In genomic region chr9:98795295-98795955, GRCh38 we compare ENCODE assay signal across 1 cellular context.
TF ChIP-seq lines count a peak whose summit lies in the region.

No MANE protein-coding gene starts in this region.

TF ChIP-seq in WTC11, 78 proteins besides CTCF, POLR2A, EP300 and RAD21 (continued from another document):
- TF ChIP-seq E2F1 (CRISPR knock-in tag; IDR thresholded peaks at IDR 0.05) = no peak
- TF ChIP-seq ARID4B (CRISPR knock-in tag; IDR thresholded peaks at IDR 0.05; ENCODE audit: borderline replicate concordance) = no peak
- TF ChIP-seq ZNF423 (CRISPR knock-in tag; IDR thresholded peaks at IDR 0.05) = no peak
- no peak for TF ChIP-seq NR1H2 (CRISPR knock-in tag; IDR thresholded peaks at IDR 0.05)
- TF ChIP-seq ZMAT4 (CRISPR knock-in tag; IDR thresholded peaks at IDR 0.05) = no peak
- TF ChIP-seq PRDM15 (CRISPR knock-in tag; IDR thresholded peaks at IDR 0.05) = no peak
- TF ChIP-seq RORB (CRISPR knock-in tag; IDR thresholded peaks at IDR 0.05) = no peak
TF ChIP-seq in WTC11: peak in this region for 0.
